21 cellular contexts compared by ENCODE assay signal in the genomic region with DNA sequence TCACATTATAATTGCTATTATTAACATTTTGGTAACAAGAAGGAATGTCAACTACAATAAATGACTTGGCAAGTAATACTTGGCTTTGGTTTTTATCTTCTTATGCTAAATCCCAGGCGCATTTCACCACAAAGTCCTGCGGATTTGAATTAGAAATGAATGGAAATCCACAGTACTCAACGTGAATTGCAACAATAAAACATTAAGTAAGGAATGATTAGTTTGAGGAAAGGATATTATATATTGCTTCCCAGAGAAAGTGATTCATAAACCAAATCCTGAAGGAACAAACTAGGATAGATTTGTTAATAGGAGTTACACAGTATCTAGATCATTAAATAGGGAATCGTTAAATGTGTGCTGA.
"Had no signal": no experiment of that assay in that cellular context is flagged by ENCODE, and none has a peak within 500 bp of the region (broad histone marks: within the 10 kb centered on the region; RNA-seq: fewer than 3 reads in every experiment).

No MANE protein-coding gene starts in this region.

- DNase-seq: heart right ventricle; islet precursor cell; left cardiac atrium; left lung; lower lobe of right lung; mammary epithelial cell; mesenchymal stem cell; naive thymus-derived CD8-positive, alpha-beta T cell; nephron progenitor cell; nucleus accumbens; psoas muscle; right cardiac atrium; stimulated activated CD4-positive, alpha-beta T cell treated with anti-CD3 and anti-CD28 coated beads, Interleukin-12 subunit alpha, Interleukin-12 subunit beta, amount 100 ng/mL, for 4 hours; stimulated activated CD4-positive, alpha-beta T cell treated with anti-CD3 and anti-CD28 coated beads, Interleukin-4, amount 100 ng/mL, for 24 hours; stimulated activated naive CD4-positive, alpha-beta T cell; tibial artery; trophoblast cell; upper lobe of right lung had no signal

- H3K4me1 Mint-ChIP-seq: naive thymus-derived CD8-positive, alpha-beta T cell; stimulated activated effector memory CD8-positive, alpha-beta T cell treated with anti-CD3 and anti-CD28 coated beads, Interleukin-12 subunit alpha, Interleukin-12 subunit beta, amount 100 ng/mL, for 72 hours had no signal

- H3K27me3 Mint-ChIP-seq: naive thymus-derived CD8-positive, alpha-beta T cell; stimulated activated naive CD8-positive, alpha-beta T cell treated with anti-CD3 and anti-CD28 coated beads, Interleukin-15, Interleukin-2, amounts not matched to agents 100 ng/mL and 50 ng/mL, for 24 hours had no signal

- ATAC-seq: heart right ventricle; left cardiac atrium; left lung; lower lobe of right lung; naive thymus-derived CD8-positive, alpha-beta T cell; psoas muscle; right cardiac atrium; sciatic nerve; stimulated activated effector memory CD8-positive, alpha-beta T cell treated with anti-CD3 and anti-CD28 coated beads, Interleukin-12 subunit alpha, Interleukin-12 subunit beta, amount 100 ng/mL, for 72 hours; upper lobe of right lung had no signal

- H3K36me3 Mint-ChIP-seq: naive thymus-derived CD8-positive, alpha-beta T cell; stimulated activated effector memory CD8-positive, alpha-beta T cell treated with anti-CD3 and anti-CD28 coated beads, Interleukin-12 subunit alpha, Interleukin-12 subunit beta, amount 100 ng/mL, for 72 hours had no signal

- H3K27ac Mint-ChIP-seq: stimulated activated effector memory CD8-positive, alpha-beta T cell treated with anti-CD3 and anti-CD28 coated beads, Interleukin-12 subunit alpha, Interleukin-12 subunit beta, amount 100 ng/mL, for 72 hours; stimulated activated naive CD8-positive, alpha-beta T cell treated with anti-CD3 and anti-CD28 coated beads, Interleukin-15, Interleukin-2, amounts not matched to agents 100 ng/mL and 50 ng/mL, for 24 hours had no signal

- H3K4me3 Mint-ChIP-seq: naive thymus-derived CD8-positive, alpha-beta T cell; nephron progenitor cell; stimulated activated effector memory CD8-positive, alpha-beta T cell treated with anti-CD3 and anti-CD28 coated beads, Interleukin-12 subunit alpha, Interleukin-12 subunit beta, amount 100 ng/mL, for 72 hours; stimulated activated naive CD8-positive, alpha-beta T cell treated with anti-CD3 and anti-CD28 coated beads, Interleukin-15, Interleukin-2, amounts not matched to agents 100 ng/mL and 50 ng/mL, for 24 hours had no signal
